8 cellular contexts compared by ENCODE assay signal in genomic region chr6:17580518-17581048, GRCh38. TPM values are rescaled to one million over a fixed set of nuclear protein-coding genes. Genes with fewer than 3 reads are reported as not detected.
DNase-seq lines count a peak whose midpoint lies in the region; ATAC-seq and TF ChIP-seq lines count a peak whose summit lies in the region.

No MANE protein-coding gene starts in this region.

- ATAC-seq in GM18520 (IDR thresholded peaks at IDR 0.05; ENCODE audit: unreplicated experiment): no peak

- no peaks in the 10 kb centered on the region for H3K36me3 ChIP-seq in kidney epithelial cell (ENCODE audit: control insufficient read depth, insufficient read depth, low read length)

- no peaks in the 10 kb centered on the region for H3K27me3 ChIP-seq in kidney epithelial cell (ENCODE audit: control insufficient read depth, insufficient read depth, low read length)

- no peaks in the 10 kb centered on the region for H3K36me3 Mint-ChIP-seq in brain

- TF ChIP-seq CTCF in brain (conservative IDR thresholded peaks at IDR 0.05) (no peak), kidney epithelial cell (IDR thresholded peaks at IDR 0.05; ENCODE audit: insufficient read depth, low read length, poor library complexity, severe bottlenecking) (no peak), GM10266 (IDR thresholded peaks at IDR 0.05; ENCODE audit: control insufficient read depth, insufficient read depth, low read depth, missing control alignments) (no peak)

- H3K27ac Mint-ChIP-seq in brain: peak overlapping the region in 1 of 5 experiments; percentile 76

- peaks cover 11 to 15% (median 12%) of the 10 kb centered on the region in 5 experiments for H3K9me3 Mint-ChIP-seq in brain

- peaks cover 14% of the 10 kb centered on the region for H3K4me1 Mint-ChIP-seq in brain

- DNase-seq in EL (peak; percentile 57), NCI-H2227 (lab: John Stamatoyannopoulos, UW; ENCODE audit: unreplicated experiment) (peak; percentile 80), kidney epithelial cell (ENCODE audit: low read depth) (no peak), GM10266 (ENCODE audit: extremely low spot score) (no peak), NAMALWA (ENCODE audit: low spot score) (no peak)
- peak; percentile 57 for DNase-seq in stimulated activated CD8-positive, alpha-beta memory T cell treated with anti-CD3 and anti-CD28 coated beads, Interleukin-4, amount 100 ng/mL, for 48 hours

- peak overlapping the region in 3 of 5 experiments; percentile 18 to 77 (median 75) for H3K4me3 Mint-ChIP-seq in brain

- H3K27me3 Mint-ChIP-seq in brain: peaks cover 10% of the 10 kb centered on the region

- H3K4me3 ChIP-seq in kidney epithelial cell (ENCODE audit: low read depth, low read length): peak overlapping the region; percentile 60

RNA-seq across cellular contexts. Expression of gene FAM8A1, which starts 19.5 kb away (rescaled TPM):
- 13.3 TPM for polyA plus RNA-seq in brain (ENCODE audit: insufficient read depth, low read depth, low replicate concordance)
- 9.8 and 12.3 TPM in 2 replicates for total RNA-seq in kidney epithelial cell

Comparison
In these comparisons a context has a peak if more than half of its experiments do, and no peak if none do; other contexts are left out.
1. DNase-seq: peak in EL (single experiment), NCI-H2227 (single experiment) and stimulated activated CD8-positive, alpha-beta memory T cell treated with anti-CD3 and anti-CD28 coated beads, Interleukin-4, amount 100 ng/mL, for 48 hours (single experiment); none in kidney epithelial cell (single experiment), GM10266 (single experiment) and NAMALWA (single experiment).